ENCODE assay signal across 1 cellular context in genomic region chr2:151757861-151758260, GRCh38.
TF ChIP-seq lines count a peak whose summit lies in the region.

No MANE protein-coding gene starts in this region.

TF ChIP-seq in GM23338, 12 proteins besides CTCF, POLR2A, EP300 and RAD21 (continued from another document):
- no peak for TF ChIP-seq ZNF462 (CRISPR knock-in tag; IDR thresholded peaks at IDR 0.05)
- no peak for TF ChIP-seq STAT1 (IDR thresholded peaks at IDR 0.05; ENCODE audit: unreplicated experiment)
- TF ChIP-seq ZNF114 (CRISPR knock-in tag; IDR thresholded peaks at IDR 0.05), result no peak
- no peak for TF ChIP-seq JUNB (IDR thresholded peaks at IDR 0.05; ENCODE audit: unreplicated experiment)
- TF ChIP-seq NANOG (IDR thresholded peaks at IDR 0.05; ENCODE audit: borderline replicate concordance), result no peak
- no peak for TF ChIP-seq POLR2AphosphoS5 (IDR thresholded peaks at IDR 0.05; ENCODE audit: low read depth)
- TF ChIP-seq CREB1 (CRISPR knock-in tag; IDR thresholded peaks at IDR 0.05; ENCODE audit: low read depth), result no peak
- no peak for TF ChIP-seq EZH2phosphoT487 (IDR thresholded peaks at IDR 0.05; ENCODE audit: unreplicated experiment)
- TF ChIP-seq EZH2 (IDR thresholded peaks at IDR 0.05; ENCODE audit: low read depth, unreplicated experiment), result no peak
- no peak for TF ChIP-seq ZNF331 (CRISPR knock-in tag; IDR thresholded peaks at IDR 0.05; ENCODE audit: low read depth)
- no peak for TF ChIP-seq ETS1 (IDR thresholded peaks at IDR 0.05)
